Comparison of ENCODE assay signal across 33 cellular contexts in genomic region chr22:47556473-47556872, GRCh38.
"Had no signal": no experiment of that assay in that cellular context is flagged by ENCODE, and none has a peak within 500 bp of the region (broad histone marks: within the 10 kb centered on the region; RNA-seq: fewer than 3 reads in every experiment).

No MANE protein-coding gene starts in this region.

- H3K4me1 Mint-ChIP-seq: activated B cell treated with CpG ODN at 0.5 μM for 24 hours; activated CD4-positive, alpha-beta T cell treated with anti-CD3 and anti-CD28 coated beads, Interleukin-2, amount 10 ng/mL, durations not matched to agents 24 days and 14 days; activated naive CD8-positive, alpha-beta T cell treated with anti-CD3 and anti-CD28 coated beads for 36 hours; activated T-helper 17 cell treated with anti-CD3 and anti-CD28 coated beads, Interleukin-2, amount 50 U/mL, for 72 hours; T-cell; T-helper 17 cell had no signal

- H3K9me3 ChIP-seq: adrenal gland, body of pancreas, breast epithelium had no signal

- DNase-seq: activated B cell treated with CpG ODN at 0.5 μM for 24 hours; activated CD4-positive, alpha-beta memory T cell treated with anti-CD3 and anti-CD28 coated beads for 36 hours; activated CD4-positive, alpha-beta T cell treated with anti-CD3 and anti-CD28 coated beads for 4 hours; activated CD4-positive, alpha-beta T cell treated with anti-CD3 and anti-CD28 coated beads, Interleukin-2, amount 10 ng/mL, durations not matched to agents 24 days and 14 days; activated CD4-positive, alpha-beta T cell treated with anti-CD3 and anti-CD28 coated beads, Interleukin-2, amount 50 U/mL, for 1 hour; activated CD4-positive, alpha-beta T cell treated with anti-CD3 and anti-CD28 coated beads, Interleukin-2, amount 50 U/mL, for 4 hours; activated CD4-positive, CD25-positive, alpha-beta regulatory T cell treated with anti-CD3 and anti-CD28 coated beads, Interleukin-2, amount 50 U/mL, for 72 hours; activated CD8-positive, alpha-beta T cell treated with anti-CD3 and anti-CD28 coated beads for 36 hours; activated effector memory CD4-positive, alpha-beta T cell treated with anti-CD3 and anti-CD28 coated beads, Interleukin-2, amount 50 U/mL, for 16 hours; activated gamma-delta T cell treated with Interleukin-2 at 50 U/mL for 16 hours; activated naive CD4-positive, alpha-beta T cell; activated naive CD4-positive, alpha-beta T cell treated with anti-CD3 and anti-CD28 coated beads for 36 hours; activated naive CD4-positive, alpha-beta T cell treated with anti-CD3 and anti-CD28 coated beads, Interleukin-2, amount 50 U/mL, for 16 hours; activated naive CD8-positive, alpha-beta T cell treated with anti-CD3 and anti-CD28 coated beads for 36 hours; activated T-cell treated with anti-CD3 and anti-CD28 coated beads for 4 hours; activated T-cell treated with anti-CD3 and anti-CD28 coated beads, Interleukin-2, amount 50 U/mL, for 1 hour; activated T-cell treated with anti-CD3 and anti-CD28 coated beads, Interleukin-2, amount 50 U/mL, for 4 hours; activated T-cell treated with anti-CD3 and anti-CD28 coated beads, Interleukin-2, amount 50 U/mL, for 72 hours; adrenal gland; amniotic stem cell; aorta; body of pancreas; brain microvascular endothelial cell; central memory CD4-positive, alpha-beta T cell; T-cell; T-helper 17 cell; T-helper 9 cell had no signal

- H3K27ac ChIP-seq: adrenal gland, body of pancreas, brain microvascular endothelial cell, breast epithelium, VCaP had no signal

- H3K27me3 Mint-ChIP-seq: activated B cell treated with CpG ODN at 0.5 μM for 24 hours; activated CD4-positive, alpha-beta memory T cell treated with anti-CD3 and anti-CD28 coated beads for 36 hours; activated CD4-positive, alpha-beta T cell treated with anti-CD3 and anti-CD28 coated beads, Interleukin-2, amount 10 ng/mL, durations not matched to agents 24 days and 14 days had no signal

- H3K4me1 ChIP-seq: adrenal gland, body of pancreas, breast epithelium had no signal

- H3K27me3 ChIP-seq: body of pancreas, brain microvascular endothelial cell had no signal

- ATAC-seq: activated CD8-positive, alpha-beta T cell treated with anti-CD3 and anti-CD28 coated beads for 36 hours; activated naive CD4-positive, alpha-beta T cell treated with anti-CD3 and anti-CD28 coated beads, Interleukin-2, amount 50 U/mL, for 72 hours; activated T-cell treated with anti-CD3 and anti-CD28 coated beads, Interleukin-2, amount 50 U/mL, for 4 hours; activated T-cell treated with anti-CD3 and anti-CD28 coated beads, Interleukin-2, amount 50 U/mL, for 72 hours; activated T-helper 17 cell treated with anti-CD3 and anti-CD28 coated beads, Interleukin-2, amount 50 U/mL, for 72 hours; body of pancreas; T-cell; T-helper 17 cell had no signal

- H3K4me3 Mint-ChIP-seq: activated B cell treated with CpG ODN at 0.5 μM for 24 hours; activated CD4-positive, alpha-beta memory T cell treated with anti-CD3 and anti-CD28 coated beads for 36 hours; activated CD4-positive, alpha-beta T cell treated with anti-CD3 and anti-CD28 coated beads, Interleukin-2, amount 10 ng/mL, durations not matched to agents 24 days and 14 days; activated CD8-positive, alpha-beta T cell treated with anti-CD3 and anti-CD28 coated beads for 36 hours; activated naive CD4-positive, alpha-beta T cell treated with anti-CD3 and anti-CD28 coated beads for 36 hours; activated naive CD8-positive, alpha-beta T cell treated with anti-CD3 and anti-CD28 coated beads for 36 hours; activated T-cell treated with anti-CD3 and anti-CD28 coated beads, Interleukin-2, amount 50 U/mL, for 4 hours; activated T-cell treated with anti-CD3 and anti-CD28 coated beads, Interleukin-2, amount 50 U/mL, for 72 hours; activated T-helper 1 cell treated with anti-CD3 and anti-CD28 coated beads, Interleukin-12 subunit alpha, Interleukin-12 subunit beta, Interleukin-2, Interleukin-4 antibody, amounts not matched to agents 30 ng/mL and 10 ng/mL and 1 ng/mL, durations not matched to agents 14 hours and 24 hours and 36 hours; activated T-helper 17 cell treated with anti-CD3 and anti-CD28 coated beads, Interleukin-2, amount 50 U/mL, for 72 hours; T-cell; T-helper 17 cell; T-helper 2 cell treated with Interferon-gamma antibody and Interleukin-4, amounts not matched to agents 5 μg/mL and 100 μg/mL, for 36 hours had no signal

- H3K27ac Mint-ChIP-seq: activated B cell treated with CpG ODN at 0.5 μM for 24 hours; activated CD4-positive, alpha-beta memory T cell treated with anti-CD3 and anti-CD28 coated beads for 36 hours; activated CD4-positive, alpha-beta T cell treated with anti-CD3 and anti-CD28 coated beads, Interleukin-2, amount 10 ng/mL, durations not matched to agents 24 days and 14 days; activated CD8-positive, alpha-beta T cell treated with anti-CD3 and anti-CD28 coated beads for 36 hours; activated naive CD4-positive, alpha-beta T cell treated with anti-CD3 and anti-CD28 coated beads for 36 hours; activated naive CD4-positive, alpha-beta T cell treated with anti-CD3 and anti-CD28 coated beads, Interleukin-2, amount 50 U/mL, for 72 hours; activated naive CD8-positive, alpha-beta T cell treated with anti-CD3 and anti-CD28 coated beads for 36 hours; activated T-cell treated with anti-CD3 and anti-CD28 coated beads, Interleukin-2, amount 50 U/mL, for 72 hours; activated T-helper 1 cell treated with anti-CD3 and anti-CD28 coated beads, Interleukin-12 subunit alpha, Interleukin-12 subunit beta, Interleukin-2, Interleukin-4 antibody, amounts not matched to agents 30 ng/mL and 10 ng/mL and 1 ng/mL, durations not matched to agents 14 hours and 24 hours and 36 hours; activated T-helper 17 cell treated with anti-CD3 and anti-CD28 coated beads, Interleukin-2, amount 50 U/mL, for 72 hours; T-cell; T-helper 17 cell; T-helper 2 cell treated with Interferon-gamma antibody and Interleukin-4, amounts not matched to agents 5 μg/mL and 100 μg/mL, for 36 hours had no signal

- H3K4me3 ChIP-seq: adrenal gland, body of pancreas, breast epithelium had no signal

- H3K36me3 ChIP-seq: adrenal gland, brain microvascular endothelial cell, breast epithelium had no signal

- H3K9me3 Mint-ChIP-seq: activated B cell treated with CpG ODN at 0.5 μM for 24 hours; activated CD4-positive, alpha-beta memory T cell treated with anti-CD3 and anti-CD28 coated beads for 36 hours; activated CD4-positive, alpha-beta T cell treated with anti-CD3 and anti-CD28 coated beads, Interleukin-2, amount 10 ng/mL, durations not matched to agents 24 days and 14 days; activated CD8-positive, alpha-beta T cell treated with anti-CD3 and anti-CD28 coated beads for 36 hours; activated naive CD4-positive, alpha-beta T cell treated with anti-CD3 and anti-CD28 coated beads for 36 hours; activated naive CD8-positive, alpha-beta T cell treated with anti-CD3 and anti-CD28 coated beads for 36 hours; activated T-cell treated with anti-CD3 and anti-CD28 coated beads, Interleukin-2, amount 50 U/mL, for 4 hours; activated T-helper 17 cell treated with anti-CD3 and anti-CD28 coated beads, Interleukin-2, amount 50 U/mL, for 72 hours; T-cell had no signal

- H3K36me3 Mint-ChIP-seq: activated CD4-positive, alpha-beta memory T cell treated with anti-CD3 and anti-CD28 coated beads for 36 hours; activated naive CD4-positive, alpha-beta T cell treated with anti-CD3 and anti-CD28 coated beads, Interleukin-2, amount 50 U/mL, for 72 hours; activated naive CD8-positive, alpha-beta T cell treated with anti-CD3 and anti-CD28 coated beads for 36 hours; T-cell had no signal
